Comparison of ENCODE assay signal across 6 cellular contexts in the genomic region with DNA sequence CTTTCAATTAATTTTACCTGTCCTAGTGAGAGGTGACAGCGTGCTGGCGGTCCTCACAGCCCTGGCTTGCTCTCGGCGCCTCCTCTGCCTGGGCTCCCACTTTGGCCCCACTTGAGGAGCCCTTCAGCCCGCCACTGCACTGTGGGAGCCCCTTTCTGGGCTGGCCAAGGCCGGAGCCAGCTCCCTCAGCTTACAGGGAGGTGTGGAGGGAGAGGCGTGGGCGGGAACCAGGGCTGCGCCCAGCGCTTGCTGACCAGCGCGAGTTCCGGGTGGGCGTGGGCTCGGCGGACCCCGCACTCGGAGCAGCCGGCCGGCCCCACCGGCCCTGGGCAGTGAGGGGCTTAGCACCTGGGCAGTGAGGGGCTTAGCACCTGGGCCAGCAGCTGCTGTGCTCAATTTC. TPM values are rescaled to one million over a fixed set of nuclear protein-coding genes. Genes with fewer than 3 reads are reported as not detected.
"Had no signal": no experiment of that assay in that cellular context is flagged by ENCODE, and none has a peak within 500 bp of the region (broad histone marks: within the 10 kb centered on the region; RNA-seq: fewer than 3 reads in every experiment).

No MANE protein-coding gene starts in this region.

RNA-seq across cellular contexts. Expression of a gene that starts 6.0 kb away (rescaled TPM):
- total RNA-seq: HepG2, HT-29, HT1080, IMR-90 had no signal
- polyA plus RNA-seq: HepG2, IgD-negative memory B cell, IMR-90 had no signal

RNA-seq across cellular contexts. Expression of a gene that starts 10.4 kb away (rescaled TPM):
- total RNA-seq: HepG2, HT-29, HT1080, IMR-90 had no signal
- polyA plus RNA-seq: HepG2, IgD-negative memory B cell, IMR-90 had no signal

RNA-seq across cellular contexts. Expression of a gene that starts 56.3 kb away (rescaled TPM):
- total RNA-seq: HepG2, HT-29, HT1080, IMR-90, K562 had no signal
- polyA plus RNA-seq: HepG2, IgD-negative memory B cell, IMR-90, K562 had no signal
